In the genomic region with DNA sequence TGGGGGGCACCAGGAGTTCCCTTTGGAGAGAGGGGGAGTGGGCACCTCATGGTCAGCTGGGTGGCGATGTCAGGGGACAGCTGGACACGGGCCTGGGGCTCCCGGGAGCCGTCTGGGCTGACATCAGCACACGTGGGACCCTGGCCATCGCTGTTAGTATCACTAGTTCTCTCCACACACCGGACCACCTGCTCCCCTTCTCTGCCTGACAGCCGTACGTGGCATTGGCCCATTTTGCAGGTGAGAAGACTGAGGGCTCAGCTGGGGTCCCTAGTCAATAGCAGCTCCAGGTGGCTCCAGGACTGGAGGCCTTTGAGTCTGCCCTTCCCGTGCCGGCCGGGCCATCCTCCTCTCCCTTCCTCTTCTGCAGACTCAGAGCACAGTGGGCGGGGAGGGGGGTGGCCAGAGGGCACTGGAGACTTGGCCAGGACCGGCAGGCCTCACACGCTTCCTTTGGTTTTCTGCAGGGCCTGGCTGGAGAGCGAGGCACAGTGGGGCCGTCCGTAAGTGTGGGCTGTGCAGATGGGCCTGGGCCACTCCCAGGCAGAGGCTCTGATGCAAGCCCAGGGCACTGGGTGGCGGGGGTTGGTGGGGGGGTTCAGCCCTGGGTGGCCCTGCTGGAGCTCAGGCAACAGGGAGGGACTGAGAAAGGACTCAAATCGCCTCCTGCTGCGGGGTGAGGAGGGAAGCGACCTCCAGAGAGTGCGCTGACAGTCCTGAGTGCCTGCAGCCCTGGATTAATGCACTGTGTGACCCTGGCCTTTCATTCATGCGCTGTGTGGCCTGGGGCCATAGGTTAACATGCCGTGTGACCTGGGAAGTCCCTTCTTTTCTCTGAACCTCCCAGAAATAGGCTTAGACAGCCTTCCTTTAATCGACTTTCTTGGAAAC, we compare ENCODE assay signal across 1 cellular context.
A peak's percentile ranks its signal among the peaks of the same experiment; 100 is the strongest.
TF ChIP-seq lines count a peak whose summit lies in the region.

No MANE protein-coding gene starts in this region.

TF ChIP-seq in HepG2, 621 proteins besides CTCF, POLR2A, EP300 and RAD21 (continued from another document):
- TF ChIP-seq, protein P1, sequence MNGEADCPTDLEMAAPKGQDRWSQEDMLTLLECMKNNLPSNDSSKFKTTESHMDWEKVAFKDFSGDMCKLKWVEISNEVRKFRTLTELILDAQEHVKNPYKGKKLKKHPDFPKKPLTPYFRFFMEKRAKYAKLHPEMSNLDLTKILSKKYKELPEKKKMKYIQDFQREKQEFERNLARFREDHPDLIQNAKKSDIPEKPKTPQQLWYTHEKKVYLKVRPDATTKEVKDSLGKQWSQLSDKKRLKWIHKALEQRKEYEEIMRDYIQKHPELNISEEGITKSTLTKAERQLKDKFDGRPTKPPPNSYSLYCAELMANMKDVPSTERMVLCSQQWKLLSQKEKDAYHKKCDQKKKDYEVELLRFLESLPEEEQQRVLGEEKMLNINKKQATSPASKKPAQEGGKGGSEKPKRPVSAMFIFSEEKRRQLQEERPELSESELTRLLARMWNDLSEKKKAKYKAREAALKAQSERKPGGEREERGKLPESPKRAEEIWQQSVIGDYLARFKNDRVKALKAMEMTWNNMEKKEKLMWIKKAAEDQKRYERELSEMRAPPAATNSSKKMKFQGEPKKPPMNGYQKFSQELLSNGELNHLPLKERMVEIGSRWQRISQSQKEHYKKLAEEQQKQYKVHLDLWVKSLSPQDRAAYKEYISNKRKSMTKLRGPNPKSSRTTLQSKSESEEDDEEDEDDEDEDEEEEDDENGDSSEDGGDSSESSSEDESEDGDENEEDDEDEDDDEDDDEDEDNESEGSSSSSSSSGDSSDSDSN (CRISPR knock-in tag; IDR thresholded peaks at IDR 0.05) = 0 out of 2 replicates have a peak, but pooled peaks have one; percentile 31
- no peak for TF ChIP-seq ZC3H13 (CRISPR knock-in tag; IDR thresholded peaks at IDR 0.05)
- TF ChIP-seq NR2F1 (CRISPR knock-in tag; IDR thresholded peaks at IDR 0.05) = 0 out of 4 replicates have a peak, but pooled peaks of 1 of the 2 experiments have one; percentile 13
- TF ChIP-seq HNF4A (CRISPR knock-in tag; IDR thresholded peaks at IDR 0.05) = peak; percentile 39
- TF ChIP-seq, protein P2, sequence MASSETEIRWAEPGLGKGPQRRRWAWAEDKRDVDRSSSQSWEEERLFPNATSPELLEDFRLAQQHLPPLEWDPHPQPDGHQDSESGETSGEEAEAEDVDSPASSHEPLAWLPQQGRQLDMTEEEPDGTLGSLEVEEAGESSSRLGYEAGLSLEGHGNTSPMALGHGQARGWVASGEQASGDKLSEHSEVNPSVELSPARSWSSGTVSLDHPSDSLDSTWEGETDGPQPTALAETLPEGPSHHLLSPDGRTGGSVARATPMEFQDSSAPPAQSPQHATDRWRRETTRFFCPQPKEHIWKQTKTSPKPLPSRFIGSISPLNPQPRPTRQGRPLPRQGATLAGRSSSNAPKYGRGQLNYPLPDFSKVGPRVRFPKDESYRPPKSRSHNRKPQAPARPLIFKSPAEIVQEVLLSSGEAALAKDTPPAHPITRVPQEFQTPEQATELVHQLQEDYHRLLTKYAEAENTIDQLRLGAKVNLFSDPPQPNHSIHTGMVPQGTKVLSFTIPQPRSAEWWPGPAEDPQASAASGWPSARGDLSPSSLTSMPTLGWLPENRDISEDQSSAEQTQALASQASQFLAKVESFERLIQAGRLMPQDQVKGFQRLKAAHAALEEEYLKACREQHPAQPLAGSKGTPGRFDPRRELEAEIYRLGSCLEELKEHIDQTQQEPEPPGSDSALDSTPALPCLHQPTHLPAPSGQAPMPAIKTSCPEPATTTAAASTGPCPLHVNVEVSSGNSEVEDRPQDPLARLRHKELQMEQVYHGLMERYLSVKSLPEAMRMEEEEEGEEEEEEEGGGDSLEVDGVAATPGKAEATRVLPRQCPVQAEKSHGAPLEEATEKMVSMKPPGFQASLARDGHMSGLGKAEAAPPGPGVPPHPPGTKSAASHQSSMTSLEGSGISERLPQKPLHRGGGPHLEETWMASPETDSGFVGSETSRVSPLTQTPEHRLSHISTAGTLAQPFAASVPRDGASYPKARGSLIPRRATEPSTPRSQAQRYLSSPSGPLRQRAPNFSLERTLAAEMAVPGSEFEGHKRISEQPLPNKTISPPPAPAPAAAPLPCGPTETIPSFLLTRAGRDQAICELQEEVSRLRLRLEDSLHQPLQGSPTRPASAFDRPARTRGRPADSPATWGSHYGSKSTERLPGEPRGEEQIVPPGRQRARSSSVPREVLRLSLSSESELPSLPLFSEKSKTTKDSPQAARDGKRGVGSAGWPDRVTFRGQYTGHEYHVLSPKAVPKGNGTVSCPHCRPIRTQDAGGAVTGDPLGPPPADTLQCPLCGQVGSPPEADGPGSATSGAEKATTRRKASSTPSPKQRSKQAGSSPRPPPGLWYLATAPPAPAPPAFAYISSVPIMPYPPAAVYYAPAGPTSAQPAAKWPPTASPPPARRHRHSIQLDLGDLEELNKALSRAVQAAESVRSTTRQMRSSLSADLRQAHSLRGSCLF (CRISPR knock-in tag; IDR thresholded peaks at IDR 0.05; ENCODE audit: borderline replicate concordance) = no peak
- no peak for TF ChIP-seq FOXM1 (CRISPR knock-in tag; IDR thresholded peaks at IDR 0.05)
- TF ChIP-seq ZNF629 (CRISPR knock-in tag; conservative IDR thresholded peaks at IDR 0.05) = peak; percentile 90
